17 cellular contexts compared by ENCODE assay signal in the genomic region with DNA sequence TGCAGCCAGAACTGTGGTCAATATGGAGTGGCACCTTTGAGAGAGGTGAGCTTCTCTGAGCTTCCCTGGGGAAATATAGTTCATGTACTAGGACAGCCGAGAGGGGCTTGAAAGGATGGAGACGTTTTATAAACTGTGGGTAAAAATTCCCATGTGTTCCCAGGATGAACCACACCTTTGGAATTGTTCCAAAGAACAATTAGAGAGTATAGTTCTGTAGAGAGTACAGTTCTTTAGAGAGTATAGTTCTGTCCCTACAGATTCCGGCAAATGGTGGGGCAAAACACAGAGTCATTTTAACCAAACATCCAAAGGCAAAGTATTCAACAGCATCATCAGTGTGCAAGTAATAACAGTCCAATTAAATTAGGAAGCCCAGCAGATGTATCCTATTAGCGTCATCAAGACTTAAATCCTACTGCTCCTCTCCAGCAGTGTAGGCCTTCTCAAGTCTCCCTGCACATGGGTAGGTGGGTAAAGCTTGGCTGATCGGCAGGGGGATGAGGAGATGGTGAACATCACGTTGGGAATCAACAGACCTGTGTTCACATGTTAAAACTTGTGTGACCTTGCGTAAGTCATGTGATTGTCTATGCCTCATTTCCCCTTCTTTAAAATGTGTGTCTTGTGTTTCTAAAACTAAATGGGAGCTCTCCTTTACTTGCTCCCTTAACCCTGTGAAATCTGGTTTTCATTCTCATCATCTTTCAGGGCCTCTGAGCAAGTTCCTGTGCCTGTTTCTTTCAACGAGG.
"Had no signal": no experiment of that assay in that cellular context is flagged by ENCODE, and none has a peak within 500 bp of the region (broad histone marks: within the 10 kb centered on the region; RNA-seq: fewer than 3 reads in every experiment).

No MANE protein-coding gene starts in this region.

- H3K4me3 Mint-ChIP-seq: activated CD4-positive, alpha-beta T cell treated with anti-CD3 and anti-CD28 coated beads, Interleukin-2, amount 10 ng/mL, durations not matched to agents 24 days and 14 days; activated naive CD4-positive, alpha-beta T cell treated with anti-CD3 and anti-CD28 coated beads, Interleukin-2, amount 50 U/mL, for 24 hours; memory B cell; nephron progenitor cell; T-helper 1 cell treated with Interleukin-12 subunit alpha and Interleukin-12 subunit beta and Interleukin-4 antibody, amounts not matched to agents 30 μg/mL and 1 μg/mL, for 36 hours; WTC11 had no signal

- H3K4me3 ChIP-seq: body of pancreas, esophagus muscularis mucosa, sigmoid colon had no signal

- DNase-seq: activated CD4-positive, alpha-beta T cell treated with anti-CD3 and anti-CD28 coated beads, Interleukin-2, amount 10 ng/mL, durations not matched to agents 24 days and 14 days; activated CD8-positive, alpha-beta memory T cell treated with anti-CD3 and anti-CD28 coated beads for 24 hours; amniotic stem cell; body of pancreas; cerebellar nuclear complex; nephron progenitor cell; sigmoid colon; stimulated activated CD4-positive, alpha-beta T cell treated with anti-CD3 and anti-CD28 coated beads, Interleukin-12 subunit alpha, Interleukin-12 subunit beta, amount 100 ng/mL, for 4 hours; stimulated activated CD4-positive, alpha-beta T cell treated with anti-CD3 and anti-CD28 coated beads, Interleukin-2, amount 100 ng/mL, for 48 hours; stimulated activated naive CD4-positive, alpha-beta T cell treated with Interleukin-2 at 50 U/mL for 16 hours had no signal

- H3K4me1 ChIP-seq: body of pancreas, esophagus muscularis mucosa, sigmoid colon had no signal

- H3K27ac Mint-ChIP-seq: activated CD4-positive, alpha-beta T cell treated with anti-CD3 and anti-CD28 coated beads, Interleukin-2, amount 10 ng/mL, durations not matched to agents 24 days and 14 days; activated naive CD4-positive, alpha-beta T cell treated with anti-CD3 and anti-CD28 coated beads, Interleukin-2, amount 50 U/mL, for 24 hours; activated T-helper 2 cell treated with anti-CD3 and anti-CD28 coated beads, Interferon-gamma antibody, Interleukin-2, Interleukin-4, amounts not matched to agents 10 μg/mL and 5 μg/mL and 100 μg/mL, durations not matched to agents 14 hours and 24 hours and 36 hours; memory B cell; nephron progenitor cell; T-helper 1 cell treated with Interleukin-12 subunit alpha and Interleukin-12 subunit beta and Interleukin-4 antibody, amounts not matched to agents 30 μg/mL and 1 μg/mL, for 36 hours; WTC11 had no signal

- ATAC-seq: body of pancreas, left lobe of liver, WTC11 had no signal

- H3K4me1 Mint-ChIP-seq: activated CD4-positive, alpha-beta T cell treated with anti-CD3 and anti-CD28 coated beads, Interleukin-2, amount 10 ng/mL, durations not matched to agents 24 days and 14 days; activated naive CD4-positive, alpha-beta T cell treated with anti-CD3 and anti-CD28 coated beads, Interleukin-2, amount 50 U/mL, for 24 hours; memory B cell had no signal

- H3K27ac ChIP-seq: body of pancreas, esophagus muscularis mucosa, sigmoid colon had no signal

- H3K36me3 Mint-ChIP-seq: activated naive CD4-positive, alpha-beta T cell treated with anti-CD3 and anti-CD28 coated beads, Interleukin-2, amount 50 U/mL, for 24 hours; memory B cell; WTC11 had no signal

- H3K9me3 Mint-ChIP-seq: activated CD4-positive, alpha-beta T cell treated with anti-CD3 and anti-CD28 coated beads, Interleukin-2, amount 10 ng/mL, durations not matched to agents 24 days and 14 days; activated naive CD4-positive, alpha-beta T cell treated with anti-CD3 and anti-CD28 coated beads, Interleukin-2, amount 50 U/mL, for 24 hours; activated T-helper 2 cell treated with anti-CD3 and anti-CD28 coated beads, Interferon-gamma antibody, Interleukin-2, Interleukin-4, amounts not matched to agents 10 μg/mL and 5 μg/mL and 100 μg/mL, durations not matched to agents 14 hours and 24 hours and 36 hours; memory B cell; nephron progenitor cell; T-helper 1 cell treated with Interleukin-12 subunit alpha and Interleukin-12 subunit beta and Interleukin-4 antibody, amounts not matched to agents 30 μg/mL and 1 μg/mL, for 36 hours; WTC11 had no signal

- H3K36me3 ChIP-seq: esophagus muscularis mucosa, sigmoid colon had no signal

- H3K9me3 ChIP-seq: body of pancreas, esophagus muscularis mucosa, sigmoid colon had no signal

- H3K27me3 ChIP-seq: body of pancreas had no signal
